ENCODE assay signal across 10 cellular contexts in the genomic region with DNA sequence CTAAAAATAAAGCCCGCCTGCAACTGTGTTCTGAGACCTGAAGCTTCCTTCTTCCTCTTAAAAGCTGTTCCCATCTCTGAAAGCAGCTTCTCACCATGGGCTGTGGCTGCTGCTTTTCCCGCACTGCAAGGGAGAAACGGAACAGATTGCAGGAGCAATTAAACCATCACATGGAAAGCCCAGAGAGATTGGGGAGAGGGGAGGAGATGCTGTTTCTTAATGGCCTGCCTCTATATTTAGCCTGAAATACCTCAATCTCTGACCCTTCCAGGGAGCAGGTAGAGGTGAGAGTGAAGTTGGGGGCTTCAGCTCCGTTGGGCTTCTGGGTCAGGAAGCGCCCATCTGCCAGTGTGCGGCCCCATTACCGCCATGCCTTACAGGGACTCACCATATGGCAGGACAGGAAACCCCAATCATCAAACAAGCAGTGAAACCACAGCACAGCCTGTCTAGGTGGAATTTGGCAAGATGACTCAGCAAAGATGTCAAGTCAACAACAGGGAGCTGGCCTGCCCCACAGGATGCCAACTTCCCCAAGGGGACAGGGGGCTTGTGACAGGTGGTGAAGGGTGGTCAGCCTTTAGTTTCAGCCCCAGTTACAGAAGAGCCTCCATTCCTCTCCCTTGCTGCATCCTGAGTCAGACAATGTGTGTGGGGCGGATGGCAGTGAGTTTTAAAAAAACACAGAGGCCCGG.
DNase-seq lines count a peak whose midpoint lies in the region; ATAC-seq, FAIRE-seq and TF ChIP-seq lines count a peak whose summit lies in the region.
"Had no signal": no experiment of that assay in that cellular context is flagged by ENCODE, and none has a peak within 500 bp of the region (broad histone marks: within the 10 kb centered on the region; RNA-seq: fewer than 3 reads in every experiment).

No MANE protein-coding gene starts in this region.

- POLR2A ChIA-PET in CD8-positive, alpha-beta memory T cell (lab: Charles Lee): no interaction called here

- peaks cover 2 to 6% of the 10 kb centered on the region in 2 donors for H3K27me3 Mint-ChIP-seq in CD8-positive, alpha-beta memory T cell

- no peaks in the 10 kb centered on the region for H3K27me3 ChIP-seq in CD8-positive, alpha-beta memory T cell (ENCODE audit: insufficient read depth, low read length, poor library complexity, severe bottlenecking)

- DNase-seq in CD8-positive, alpha-beta memory T cell: peak in 2 of 5 donors; percentile 18 to 52
- peak; percentile 28 to 32 for DNase-seq in activated T-cell treated with anti-CD3 and anti-CD28 coated beads, Interleukin-2, amount 50 U/mL, for 48 hours
- no peak for DNase-seq in HTR-8/SVneo (ENCODE audit: insufficient read length, low spot score)
- DNase-seq in T1000 (lab: John Stamatoyannopoulos, UW): no peak
- no peak for DNase-seq in Right ventricle myocardium superior

- H3K4me1 Mint-ChIP-seq in CD8-positive, alpha-beta memory T cell: peaks cover 29 to 35% (median 30%) of the 10 kb centered on the region in 3 donors

- TF ChIP-seq POLR2A in GM19193 (IDR thresholded peaks at IDR 0.05; ENCODE audit: extremely low read depth, insufficient read depth, insufficient read length): peak; percentile 14

- intact Hi-C loops in Right ventricle myocardium superior (cut with DNase I): no loop called here

- peaks cover 30% of the 10 kb centered on the region for H3K4me1 ChIP-seq in CD8-positive, alpha-beta memory T cell (ENCODE audit: insufficient read depth, low read length)

- H3K4me3 Mint-ChIP-seq in CD8-positive, alpha-beta memory T cell: peak overlapping the region in 6 of 7 donors; percentile 0 to 62 (median 26)

- no peak for FAIRE-seq in HTR-8/SVneo (lab: Jason Lieb, UNC)

- no peak overlapping the region for H3K27ac ChIP-seq in CD8-positive, alpha-beta memory T cell (ENCODE audit: low read depth, low read length)
- H3K27ac ChIP-seq: thoracic aorta had no signal

- no peaks in the 10 kb centered on the region for H3K9me3 ChIP-seq in CD8-positive, alpha-beta memory T cell (ENCODE audit: low read length)
- H3K9me3 ChIP-seq: thoracic aorta had no signal

- no peaks in the 10 kb centered on the region for H3K9me3 Mint-ChIP-seq in CD8-positive, alpha-beta memory T cell

- ATAC-seq in HG03342 (IDR thresholded peaks at IDR 0.05; ENCODE audit: unreplicated experiment): peak; percentile 61
- ATAC-seq in Right ventricle myocardium superior (ENCODE audit: poor library complexity): no peak
- no peak for ATAC-seq in GM19328 (IDR thresholded peaks at IDR 0.05; ENCODE audit: unreplicated experiment)

- no peaks in the 10 kb centered on the region for H3K36me3 Mint-ChIP-seq in CD8-positive, alpha-beta memory T cell

- CTCF ChIA-PET in CD8-positive, alpha-beta memory T cell (lab: Charles Lee): no interaction called here

- no peaks in the 10 kb centered on the region for H3K36me3 ChIP-seq in CD8-positive, alpha-beta memory T cell (ENCODE audit: insufficient read depth, low read length)
- H3K36me3 ChIP-seq: thoracic aorta had no signal

- H3K4me3 ChIP-seq in CD8-positive, alpha-beta memory T cell (ENCODE audit: low read length): no peak overlapping the region
- H3K4me3 ChIP-seq: lung, thoracic aorta had no signal

- H3K27ac Mint-ChIP-seq in CD8-positive, alpha-beta memory T cell: peak overlapping the region in 6 of 8 donors; percentile 46 to 89 (median 61)

Comparison
In these comparisons a context has a peak if more than half of its experiments do, and no peak if none do; other contexts are left out.
1. DNase-seq: peak in activated T-cell treated with anti-CD3 and anti-CD28 coated beads, Interleukin-2, amount 50 U/mL, for 48 hours (2 of 2); none in HTR-8/SVneo (single experiment), T1000 (single experiment) and Right ventricle myocardium superior (single experiment).